ENCODE assay signal across 26 cellular contexts in genomic region chr3:128215290-128215689, GRCh38.
"Had no signal": no experiment of that assay in that cellular context is flagged by ENCODE, and none has a peak within 500 bp of the region (broad histone marks: within the 10 kb centered on the region; RNA-seq: fewer than 3 reads in every experiment).

No MANE protein-coding gene starts in this region.

- H3K9me3 Mint-ChIP-seq: nephron progenitor cell had no signal

- H3K27me3 ChIP-seq: left lung, ovary, sigmoid colon, stomach, testis, thyroid gland, transverse colon, upper lobe of left lung, vagina had no signal

- H3K4me1 ChIP-seq: lower lobe of right lung, vagina had no signal

- DNase-seq: hippocampal formation; kidney glomerular epithelial cell; left colon; left lung; lower lobe of right lung; mammary epithelial cell; naive thymus-derived CD8-positive, alpha-beta T cell; nephron progenitor cell; ovary; retina; right cardiac atrium; sigmoid colon; small intestine; stimulated activated CD4-positive, alpha-beta T cell treated with anti-CD3 and anti-CD28 coated beads, Interleukin-1b, Interleukin-23, amount 100 ng/mL, for 48 hours; stimulated activated CD4-positive, alpha-beta T cell treated with anti-CD3 and anti-CD28 coated beads, Interleukin-2, amount 100 ng/mL, for 48 hours; stimulated activated CD4-positive, alpha-beta T cell treated with anti-CD3 and anti-CD28 coated beads, Interleukin-4, amount 100 ng/mL, for 4 hours; stimulated activated CD8-positive, alpha-beta memory T cell treated with anti-CD3 and anti-CD28 coated beads, Interleukin-4, amount 100 ng/mL, for 48 hours; stimulated activated naive CD8-positive, alpha-beta T cell treated with anti-CD3 and anti-CD28 coated beads, Interleukin-15, Interleukin-2, amounts not matched to agents 100 U/mL and 50 U/mL, for 24 hours; stomach; testis; thyroid gland; transverse colon; upper lobe of left lung had no signal

- H3K27ac ChIP-seq: left lung, lower lobe of right lung, ovary, sigmoid colon, stomach, testis, thyroid gland, transverse colon, upper lobe of left lung, vagina had no signal

- H3K36me3 ChIP-seq: left lung, lower lobe of right lung, ovary, sigmoid colon, stomach, thyroid gland, transverse colon, upper lobe of left lung, vagina had no signal

- H3K27me3 Mint-ChIP-seq: naive thymus-derived CD8-positive, alpha-beta T cell; progenitor cell of endocrine pancreas; stimulated activated memory B cell treated with anti-CD40 and anti-IgM and Interleukin-4, amounts not matched to agents 10 μg/mL and 1 μg/mL and 100 μg/mL, for 72 hours had no signal

- H3K9me3 ChIP-seq: left lung, lower lobe of right lung, ovary, sigmoid colon, stomach, testis, thyroid gland, transverse colon, upper lobe of left lung, vagina had no signal

- H3K27ac Mint-ChIP-seq: nephron progenitor cell; progenitor cell of endocrine pancreas; stimulated activated memory B cell treated with anti-CD40 and anti-IgM and Interleukin-4, amounts not matched to agents 10 μg/mL and 1 μg/mL and 100 μg/mL, for 72 hours had no signal

- ATAC-seq: left colon; left lung; lower lobe of right lung; naive thymus-derived CD8-positive, alpha-beta T cell; right cardiac atrium; stimulated activated memory B cell treated with anti-CD40 and anti-IgM and Interleukin-4, amounts not matched to agents 10 μg/mL and 1 μg/mL and 100 μg/mL, for 72 hours; stimulated activated naive CD8-positive, alpha-beta T cell treated with anti-CD3 and anti-CD28 coated beads, Interleukin-15, Interleukin-2, amounts not matched to agents 100 U/mL and 50 U/mL, for 24 hours had no signal

- H3K4me3 Mint-ChIP-seq: naive thymus-derived CD8-positive, alpha-beta T cell; nephron progenitor cell; stimulated activated memory B cell treated with anti-CD40 and anti-IgM and Interleukin-4, amounts not matched to agents 10 μg/mL and 1 μg/mL and 100 μg/mL, for 72 hours had no signal

- H3K4me3 ChIP-seq: left lung, lower lobe of right lung, ovary, sigmoid colon, stomach, testis, thyroid gland, transverse colon, upper lobe of left lung, vagina had no signal
